In genomic region chr16:8641671-8642070, GRCh38 we compare ENCODE assay signal across 25 cellular contexts.
DNase-seq lines count a peak whose midpoint lies in the region; ATAC-seq and TF ChIP-seq lines count a peak whose summit lies in the region.
"Had no signal": no experiment of that assay in that cellular context is flagged by ENCODE, and none has a peak within 500 bp of the region (broad histone marks: within the 10 kb centered on the region; RNA-seq: fewer than 3 reads in every experiment).

No MANE protein-coding gene starts in this region.

- H3K4me1 Mint-ChIP-seq in stimulated activated naive B cell treated with anti-CD40 and anti-IgM and Interleukin-4, amounts not matched to agents 10 μg/mL and 1 μg/mL and 100 μg/mL, for 72 hours = peaks cover 3 to 12% of the 10 kb centered on the region in 2 donors

- H3K4me3 Mint-ChIP-seq in stimulated activated naive B cell treated with anti-CD40 and anti-IgM and Interleukin-4, amounts not matched to agents 10 μg/mL and 1 μg/mL and 100 μg/mL, for 72 hours = no peak overlapping the region
- H3K4me3 Mint-ChIP-seq: activated CD4-positive, alpha-beta T cell treated with anti-CD3 and anti-CD28 coated beads, Interleukin-2, amount 10 ng/mL, durations not matched to agents 24 days and 14 days; CD8-positive, alpha-beta T cell; effector memory CD8-positive, alpha-beta T cell; type B pancreatic cell had no signal

- H3K36me3 ChIP-seq in HEK293 (ENCODE audit: control insufficient read depth in 2 of 2, insufficient read depth in 1 of 2, low read length in 2 of 2) = peaks cover 0 to 89% of the 10 kb centered on the region in 2 experiments; a peak in 2 of 3 replicates
- peaks cover 58% of the 10 kb centered on the region for H3K36me3 ChIP-seq in effector memory CD4-positive, alpha-beta T cell (ENCODE audit: control insufficient read depth, insufficient read depth, low read length)

- TF ChIP-seq CTCF in HEK293 (tag by site-specific recombination; IDR thresholded peaks at IDR 0.05) = no peak

- H3K9me3 Mint-ChIP-seq in stimulated activated naive B cell treated with anti-CD40 and anti-IgM and Interleukin-4, amounts not matched to agents 10 μg/mL and 1 μg/mL and 100 μg/mL, for 72 hours = no peaks in the 10 kb centered on the region
- H3K9me3 Mint-ChIP-seq: activated CD4-positive, alpha-beta T cell treated with anti-CD3 and anti-CD28 coated beads, Interleukin-2, amount 10 ng/mL, durations not matched to agents 24 days and 14 days; CD8-positive, alpha-beta T cell; effector memory CD8-positive, alpha-beta T cell; type B pancreatic cell had no signal

- DNase-seq in amygdala (lab: John Stamatoyannopoulos, UW) (peak in 34 of 56 donors; percentile 2 to 64 (median 20)), hypothalamus (lab: John Stamatoyannopoulos, UW) (peak in 32 of 51 donors; percentile 6 to 61 (median 30)), NCI-H1417 (lab: John Stamatoyannopoulos, UW) (no peak)
- no peak for DNase-seq in stimulated activated naive B cell treated with anti-CD40 and anti-IgM and Interleukin-4, amounts not matched to agents 10 μg/mL and 1 μg/mL and 100 μg/mL, for 72 hours
- no peak for DNase-seq in effector memory CD4-positive, alpha-beta T cell
- DNase-seq: activated CD4-positive, alpha-beta T cell treated with anti-CD3 and anti-CD28 coated beads, Interleukin-2, amount 10 ng/mL, durations not matched to agents 24 days and 14 days; activated naive CD4-positive, alpha-beta T cell treated with Interleukin-2 at 50 U/mL for 16 hours; adrenal gland; brain microvascular endothelial cell; CD8-positive, alpha-beta T cell; DMS 273 treated with DMSO at 0.1 percent for 48 hours; effector memory CD8-positive, alpha-beta T cell; foreskin fibroblast; Kasumi-1; left colon; mesenchymal stem cell; NCI-H1436 treated with DMSO at 0.1 percent for 48 hours; T-helper 2 cell had no signal

- no peak for ATAC-seq in stimulated activated naive B cell treated with anti-CD40 and anti-IgM and Interleukin-4, amounts not matched to agents 10 μg/mL and 1 μg/mL and 100 μg/mL, for 72 hours (replicated peaks)
- ATAC-seq in GM19467 (IDR thresholded peaks at IDR 0.05; ENCODE audit: unreplicated experiment) = no peak
- ATAC-seq: CD8-positive, alpha-beta T cell; effector memory CD8-positive, alpha-beta T cell; esophagus mucosa; left colon had no signal

- peaks cover 67 to 80% of the 10 kb centered on the region in 2 donors for H3K36me3 Mint-ChIP-seq in stimulated activated naive B cell treated with anti-CD40 and anti-IgM and Interleukin-4, amounts not matched to agents 10 μg/mL and 1 μg/mL and 100 μg/mL, for 72 hours

- no peaks in the 10 kb centered on the region for H3K27me3 ChIP-seq in effector memory CD4-positive, alpha-beta T cell (replicated peaks; ENCODE audit: control insufficient read depth, insufficient read depth, low read length, poor library complexity, severe bottlenecking)
- H3K27me3 ChIP-seq: adrenal gland, brain microvascular endothelial cell had no signal

- no peaks in the 10 kb centered on the region for H3K9me3 ChIP-seq in HEK293 (ENCODE audit: control insufficient read depth, insufficient read depth, low read depth, low read length)
- no peaks in the 10 kb centered on the region for H3K9me3 ChIP-seq in effector memory CD4-positive, alpha-beta T cell (ENCODE audit: control insufficient read depth, low read length)
- H3K9me3 ChIP-seq: adrenal gland had no signal

- POLR2A ChIA-PET in HEK293 (lab: Yijun Ruan, JAX) = no interaction called here

- peak overlapping the region; percentile 53 for H3K27ac Mint-ChIP-seq in stimulated activated naive B cell treated with anti-CD40 and anti-IgM and Interleukin-4, amounts not matched to agents 10 μg/mL and 1 μg/mL and 100 μg/mL, for 72 hours
- H3K27ac Mint-ChIP-seq: activated CD4-positive, alpha-beta T cell treated with anti-CD3 and anti-CD28 coated beads, Interleukin-2, amount 10 ng/mL, durations not matched to agents 24 days and 14 days; CD8-positive, alpha-beta T cell; effector memory CD8-positive, alpha-beta T cell; type B pancreatic cell had no signal

- CTCF ChIA-PET in HEK293 (lab: Yijun Ruan, JAX) = interaction anchor here (0.9 kb wide), 1 partner anchor 69 kb away, joined by 3 read pairs; no protein-coding TSS in a partner anchor

- H3K4me3 ChIP-seq in HEK293 (ENCODE audit: low read depth, low read length) = no peak overlapping the region
- no peak overlapping the region for H3K4me3 ChIP-seq in effector memory CD4-positive, alpha-beta T cell (ENCODE audit: insufficient read depth, low read depth, low read length, poor library complexity, severe bottlenecking)
- H3K4me3 ChIP-seq: adrenal gland, SK-N-MC had no signal

- H3K27me3 Mint-ChIP-seq in stimulated activated naive B cell treated with anti-CD40 and anti-IgM and Interleukin-4, amounts not matched to agents 10 μg/mL and 1 μg/mL and 100 μg/mL, for 72 hours = no peaks in the 10 kb centered on the region
- H3K27me3 Mint-ChIP-seq: activated CD4-positive, alpha-beta T cell treated with anti-CD3 and anti-CD28 coated beads, Interleukin-2, amount 10 ng/mL, durations not matched to agents 24 days and 14 days; effector memory CD8-positive, alpha-beta T cell; type B pancreatic cell had no signal

- H3K27ac ChIP-seq in HEK293 (ENCODE audit: extremely low read depth, low read depth, low read length) = no peak overlapping the region
- H3K27ac ChIP-seq in effector memory CD4-positive, alpha-beta T cell (ENCODE audit: insufficient read depth, low read length, poor library complexity, severe bottlenecking) = no peak overlapping the region
- H3K27ac ChIP-seq: adrenal gland, brain microvascular endothelial cell, RWPE1, SK-N-MC, VCaP had no signal

- no peaks in the 10 kb centered on the region for H3K4me1 ChIP-seq in HEK293 (ENCODE audit: control insufficient read depth, insufficient read depth, low read length)
- peaks cover 4% of the 10 kb centered on the region for H3K4me1 ChIP-seq in effector memory CD4-positive, alpha-beta T cell (ENCODE audit: control insufficient read depth, insufficient read depth, low read length, poor library complexity, severe bottlenecking)
- H3K4me1 ChIP-seq: adrenal gland had no signal

TF ChIP-seq in HEK293, 187 proteins besides CTCF, POLR2A, EP300 and RAD21:
- TF ChIP-seq KLF1 (tag by site-specific recombination; IDR thresholded peaks at IDR 0.05) = 0 out of 2 replicates have a peak, but pooled peaks have one; percentile 25
- no peak for TF ChIP-seq ZNF76 (tag by site-specific recombination; IDR thresholded peaks at IDR 0.05; ENCODE audit: borderline replicate concordance, low read depth)
TF ChIP-seq in HEK293: peak in this region for 1.

Comparison
In these comparisons a context has a peak if more than half of its experiments do, and no peak if none do; other contexts are left out.
1. DNase-seq: peak in amygdala (34 of 56) and hypothalamus (32 of 51); none in stimulated activated naive B cell treated with anti-CD40 and anti-IgM and Interleukin-4, amounts not matched to agents 10 μg/mL and 1 μg/mL and 100 μg/mL, for 72 hours (single experiment), NCI-H1417 (0 of 3) and effector memory CD4-positive, alpha-beta T cell (0 of 3).